In the genomic region with DNA sequence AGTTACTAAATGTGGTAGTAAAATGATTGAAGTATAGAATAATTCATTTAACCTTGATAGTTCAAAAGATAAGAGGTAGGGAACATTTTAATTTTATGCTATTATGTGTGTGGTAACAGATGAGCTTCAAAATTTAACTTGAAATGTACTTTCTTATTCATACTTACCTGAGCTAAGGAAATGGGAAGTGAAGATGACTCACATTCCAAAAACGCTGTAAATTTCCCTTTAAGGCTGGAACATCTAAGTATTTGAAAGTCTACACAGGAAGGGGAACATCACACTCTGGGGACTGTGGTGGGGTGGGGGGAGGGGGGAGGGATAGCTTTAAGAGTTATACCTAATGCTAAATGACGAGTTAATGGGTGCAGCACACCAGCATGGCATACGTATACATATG, we compare ENCODE assay signal across 37 cellular contexts.
"Had no signal": no experiment of that assay in that cellular context is flagged by ENCODE, and none has a peak within 500 bp of the region (broad histone marks: within the 10 kb centered on the region; RNA-seq: fewer than 3 reads in every experiment).

No MANE protein-coding gene starts in this region.

- H3K27me3 ChIP-seq: adrenal gland, ascending aorta, breast epithelium, dorsolateral prefrontal cortex, esophagus muscularis mucosa, gastroesophageal sphincter had no signal

- H3K36me3 Mint-ChIP-seq: activated CD4-positive, alpha-beta memory T cell treated with anti-CD3 and anti-CD28 coated beads for 36 hours; activated CD8-positive, alpha-beta memory T cell treated with anti-CD3 and anti-CD28 coated beads, Interleukin-2, amount 10 ng/mL, durations not matched to agents 7 days and 5 days; activated naive CD4-positive, alpha-beta T cell treated with anti-CD3 and anti-CD28 coated beads, Interleukin-2, amount 50 U/mL, for 24 hours; activated naive CD8-positive, alpha-beta T cell treated with anti-CD3 and anti-CD28 coated beads for 36 hours; brain had no signal

- H3K4me1 ChIP-seq: adrenal gland, ascending aorta, breast epithelium, esophagus muscularis mucosa, gastroesophageal sphincter had no signal

- H3K27me3 Mint-ChIP-seq: activated CD4-positive, alpha-beta memory T cell treated with anti-CD3 and anti-CD28 coated beads for 36 hours; activated CD4-positive, alpha-beta T cell treated with anti-CD3 and anti-CD28 coated beads for 36 hours; activated CD4-positive, alpha-beta T cell treated with anti-CD3 and anti-CD28 coated beads, Interleukin-2, amount 10 ng/mL, durations not matched to agents 24 days and 14 days; activated CD8-positive, alpha-beta memory T cell treated with anti-CD3 and anti-CD28 coated beads, Interleukin-2, amount 10 ng/mL, durations not matched to agents 7 days and 5 days; activated naive CD4-positive, alpha-beta T cell treated with anti-CD3 and anti-CD28 coated beads, Interleukin-2, amount 50 U/mL, for 24 hours; activated naive CD8-positive, alpha-beta T cell treated with anti-CD3 and anti-CD28 coated beads for 36 hours; activated naive CD8-positive, alpha-beta T cell treated with anti-CD3 and anti-CD28 coated beads, Interleukin-2, amount 50 U/mL, for 24 hours; brain; central memory CD8-positive, alpha-beta T cell; dendritic cell treated with granulocyte-macrophage colony-stimulating factor and Interleukin-4, amounts not matched to agents 40 ng/mL and 50 ng/mL, for 4 days; T-helper 17 cell had no signal

- H3K4me3 Mint-ChIP-seq: activated CD4-positive, alpha-beta memory T cell treated with anti-CD3 and anti-CD28 coated beads for 36 hours; activated CD4-positive, alpha-beta T cell treated with anti-CD3 and anti-CD28 coated beads for 36 hours; activated CD4-positive, alpha-beta T cell treated with anti-CD3 and anti-CD28 coated beads, Interleukin-2, amount 10 ng/mL, durations not matched to agents 24 days and 14 days; activated CD8-positive, alpha-beta memory T cell treated with anti-CD3 and anti-CD28 coated beads, Interleukin-2, amount 10 ng/mL, durations not matched to agents 7 days and 5 days; activated CD8-positive, alpha-beta T cell treated with anti-CD3 and anti-CD28 coated beads, Interleukin-2, amount 10 ng/mL, durations not matched to agents 7 days and 5 days; activated naive CD4-positive, alpha-beta T cell treated with anti-CD3 and anti-CD28 coated beads for 36 hours; activated naive CD4-positive, alpha-beta T cell treated with anti-CD3 and anti-CD28 coated beads, Interleukin-2, amount 50 U/mL, for 24 hours; activated naive CD8-positive, alpha-beta T cell treated with anti-CD3 and anti-CD28 coated beads for 36 hours; activated naive CD8-positive, alpha-beta T cell treated with anti-CD3 and anti-CD28 coated beads, Interleukin-2, amount 50 U/mL, for 24 hours; activated T-helper 1 cell treated with anti-CD3 and anti-CD28 coated beads, Interleukin-12 subunit alpha, Interleukin-12 subunit beta, Interleukin-2, Interleukin-4 antibody, amounts not matched to agents 30 ng/mL and 10 ng/mL and 1 ng/mL, durations not matched to agents 14 hours and 24 hours and 36 hours; brain; central memory CD8-positive, alpha-beta T cell; dendritic cell treated with granulocyte-macrophage colony-stimulating factor and Interleukin-4, amounts not matched to agents 40 ng/mL and 50 ng/mL, for 4 days; endodermal cell; T-helper 17 cell; T-helper 2 cell treated with Interferon-gamma antibody and Interleukin-4, amounts not matched to agents 5 μg/mL and 100 μg/mL, for 36 hours had no signal

- ATAC-seq: activated CD4-positive, alpha-beta T cell treated with anti-CD3 and anti-CD28 coated beads for 36 hours; activated CD8-positive, alpha-beta memory T cell treated with anti-CD3 and anti-CD28 coated beads, Interleukin-2, amount 10 ng/mL, durations not matched to agents 7 days and 5 days; activated CD8-positive, alpha-beta T cell treated with anti-CD3 and anti-CD28 coated beads, Interleukin-2, amount 10 ng/mL, durations not matched to agents 7 days and 5 days; activated naive CD8-positive, alpha-beta T cell treated with anti-CD3 and anti-CD28 coated beads, Interleukin-2, amount 50 U/mL, for 24 hours; gastroesophageal sphincter; T-helper 17 cell had no signal

- DNase-seq: activated CD4-positive, alpha-beta memory T cell treated with anti-CD3 and anti-CD28 coated beads for 36 hours; activated CD4-positive, alpha-beta T cell treated with anti-CD3 and anti-CD28 coated beads for 36 hours; activated CD4-positive, alpha-beta T cell treated with anti-CD3 and anti-CD28 coated beads, Interleukin-2, amount 10 ng/mL, durations not matched to agents 24 days and 14 days; activated CD4-positive, CD25-positive, alpha-beta regulatory T cell; activated CD4-positive, CD25-positive, alpha-beta regulatory T cell treated with anti-CD3 and anti-CD28 coated beads, Interleukin-2, amount 50 U/mL, for 72 hours; activated CD8-positive, alpha-beta memory T cell treated with anti-CD3 and anti-CD28 coated beads, Interleukin-2, amount 10 ng/mL, durations not matched to agents 7 days and 5 days; activated CD8-positive, alpha-beta memory T cell treated with anti-CD3 and anti-CD28 coated beads, Interleukin-2, amount 50 U/mL, for 4 hours; activated CD8-positive, alpha-beta T cell treated with anti-CD3 and anti-CD28 coated beads, Interleukin-2, amount 10 ng/mL, durations not matched to agents 7 days and 5 days; activated effector memory CD4-positive, alpha-beta T cell treated with anti-CD3 and anti-CD28 coated beads, Interleukin-2, amount 50 U/mL, for 16 hours; activated naive CD4-positive, alpha-beta T cell treated with anti-CD3 and anti-CD28 coated beads for 36 hours; activated naive CD8-positive, alpha-beta T cell treated with anti-CD3 and anti-CD28 coated beads for 36 hours; activated naive CD8-positive, alpha-beta T cell treated with anti-CD3 and anti-CD28 coated beads, Interleukin-2, amount 50 U/mL, for 24 hours; activated T-cell treated with anti-CD3 and anti-CD28 coated beads, Interleukin-2, amount 50 U/mL, for 1 hour; activated T-cell treated with anti-CD3 and anti-CD28 coated beads, Interleukin-2, amount 50 U/mL, for 48 hours; adrenal gland; amygdala; dorsolateral prefrontal cortex; effector memory CD4-positive, alpha-beta T cell; endodermal cell; erythroblast; foreskin melanocyte; T-helper 1 cell; T-helper 17 cell; T1000; WERI-Rb-1 had no signal

- H3K36me3 ChIP-seq: adrenal gland, ascending aorta, breast epithelium, esophagus muscularis mucosa, gastroesophageal sphincter, WERI-Rb-1 had no signal

- H3K27ac Mint-ChIP-seq: activated CD4-positive, alpha-beta memory T cell treated with anti-CD3 and anti-CD28 coated beads for 36 hours; activated CD4-positive, alpha-beta T cell treated with anti-CD3 and anti-CD28 coated beads for 36 hours; activated CD4-positive, alpha-beta T cell treated with anti-CD3 and anti-CD28 coated beads, Interleukin-2, amount 10 ng/mL, durations not matched to agents 24 days and 14 days; activated CD8-positive, alpha-beta memory T cell treated with anti-CD3 and anti-CD28 coated beads, Interleukin-2, amount 10 ng/mL, durations not matched to agents 7 days and 5 days; activated CD8-positive, alpha-beta T cell treated with anti-CD3 and anti-CD28 coated beads, Interleukin-2, amount 10 ng/mL, durations not matched to agents 7 days and 5 days; activated naive CD4-positive, alpha-beta T cell treated with anti-CD3 and anti-CD28 coated beads for 36 hours; activated naive CD4-positive, alpha-beta T cell treated with anti-CD3 and anti-CD28 coated beads, Interleukin-2, amount 50 U/mL, for 24 hours; activated naive CD8-positive, alpha-beta T cell treated with anti-CD3 and anti-CD28 coated beads for 36 hours; activated naive CD8-positive, alpha-beta T cell treated with anti-CD3 and anti-CD28 coated beads, Interleukin-2, amount 50 U/mL, for 24 hours; activated T-helper 1 cell treated with anti-CD3 and anti-CD28 coated beads, Interleukin-12 subunit alpha, Interleukin-12 subunit beta, Interleukin-2, Interleukin-4 antibody, amounts not matched to agents 30 ng/mL and 10 ng/mL and 1 ng/mL, durations not matched to agents 14 hours and 24 hours and 36 hours; activated T-helper 2 cell treated with anti-CD3 and anti-CD28 coated beads, Interferon-gamma antibody, Interleukin-2, Interleukin-4, amounts not matched to agents 10 μg/mL and 5 μg/mL and 100 μg/mL, durations not matched to agents 14 hours and 24 hours and 36 hours; brain; dendritic cell treated with granulocyte-macrophage colony-stimulating factor and Interleukin-4, amounts not matched to agents 40 ng/mL and 50 ng/mL, for 4 days; endodermal cell; T-helper 17 cell; T-helper 2 cell treated with Interferon-gamma antibody and Interleukin-4, amounts not matched to agents 5 μg/mL and 100 μg/mL, for 36 hours had no signal

- H3K27ac ChIP-seq: adrenal gland, ascending aorta, breast epithelium, coronary artery, dorsolateral prefrontal cortex, esophagus muscularis mucosa, gastroesophageal sphincter, WERI-Rb-1 had no signal

- H3K4me3 ChIP-seq: adrenal gland, ascending aorta, breast epithelium, coronary artery, dorsolateral prefrontal cortex, esophagus muscularis mucosa, gastroesophageal sphincter had no signal

- H3K9me3 ChIP-seq: adrenal gland, ascending aorta, breast epithelium, esophagus muscularis mucosa, gastroesophageal sphincter had no signal

- H3K9me3 Mint-ChIP-seq: activated CD4-positive, alpha-beta memory T cell treated with anti-CD3 and anti-CD28 coated beads for 36 hours; activated CD4-positive, alpha-beta T cell treated with anti-CD3 and anti-CD28 coated beads, Interleukin-2, amount 10 ng/mL, durations not matched to agents 24 days and 14 days; activated naive CD4-positive, alpha-beta T cell treated with anti-CD3 and anti-CD28 coated beads for 36 hours; activated naive CD8-positive, alpha-beta T cell treated with anti-CD3 and anti-CD28 coated beads, Interleukin-2, amount 50 U/mL, for 24 hours; activated T-helper 1 cell treated with anti-CD3 and anti-CD28 coated beads, Interleukin-12 subunit alpha, Interleukin-12 subunit beta, Interleukin-2, Interleukin-4 antibody, amounts not matched to agents 30 ng/mL and 10 ng/mL and 1 ng/mL, durations not matched to agents 14 hours and 24 hours and 36 hours; brain; endodermal cell had no signal

- H3K4me1 Mint-ChIP-seq: activated CD4-positive, alpha-beta T cell treated with anti-CD3 and anti-CD28 coated beads for 36 hours; activated CD4-positive, alpha-beta T cell treated with anti-CD3 and anti-CD28 coated beads, Interleukin-2, amount 10 ng/mL, durations not matched to agents 24 days and 14 days; activated CD8-positive, alpha-beta memory T cell treated with anti-CD3 and anti-CD28 coated beads, Interleukin-2, amount 10 ng/mL, durations not matched to agents 7 days and 5 days; activated naive CD4-positive, alpha-beta T cell treated with anti-CD3 and anti-CD28 coated beads, Interleukin-2, amount 50 U/mL, for 24 hours; activated naive CD8-positive, alpha-beta T cell treated with anti-CD3 and anti-CD28 coated beads for 36 hours; activated naive CD8-positive, alpha-beta T cell treated with anti-CD3 and anti-CD28 coated beads, Interleukin-2, amount 50 U/mL, for 24 hours; brain; central memory CD8-positive, alpha-beta T cell; endodermal cell; T-helper 17 cell had no signal
